In the genomic region with DNA sequence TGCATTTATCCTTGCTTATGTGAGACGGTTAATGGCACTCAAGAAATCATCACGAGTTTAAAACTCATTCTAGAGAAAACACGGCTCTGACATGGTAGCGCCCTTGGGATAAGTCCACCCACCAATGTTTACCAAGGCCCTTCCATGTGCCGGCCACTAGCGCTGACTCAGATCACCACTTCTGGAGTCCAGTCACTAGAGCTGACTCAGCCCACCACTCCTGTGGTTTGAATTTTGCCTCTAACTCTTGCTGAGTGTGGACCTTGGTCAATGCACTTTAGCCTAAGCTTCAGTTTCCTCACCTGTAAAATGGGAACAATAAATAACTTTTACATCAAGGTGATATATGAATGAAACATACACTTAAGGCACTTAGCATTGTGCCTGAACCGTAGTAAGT, we compare ENCODE assay signal across 1 cellular context.
TF ChIP-seq lines count a peak whose summit lies in the region.

No MANE protein-coding gene starts in this region.

TF ChIP-seq in HepG2, 621 proteins besides CTCF, POLR2A, EP300 and RAD21 (continued from another document and continues in another):
- TF ChIP-seq, protein P1, sequence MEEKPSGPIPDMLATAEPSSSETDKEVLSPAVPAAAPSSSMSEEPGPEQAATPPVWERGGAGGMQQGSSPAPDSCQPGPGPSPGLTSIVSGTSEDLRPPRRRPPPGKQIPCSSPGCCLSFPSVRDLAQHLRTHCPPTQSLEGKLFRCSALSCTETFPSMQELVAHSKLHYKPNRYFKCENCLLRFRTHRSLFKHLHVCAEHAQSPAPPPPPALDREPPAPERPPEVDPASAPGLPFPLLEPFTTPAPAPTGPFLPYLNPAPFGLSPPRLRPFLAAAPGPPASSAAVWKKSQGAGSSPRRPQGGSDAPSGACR (CRISPR knock-in tag; IDR thresholded peaks at IDR 0.05): no peak
- no peak for TF ChIP-seq TBL1XR1 (IDR thresholded peaks at IDR 0.05; ENCODE audit: borderline replicate concordance, low read length, partially characterized antibody)
- TF ChIP-seq, protein P2, sequence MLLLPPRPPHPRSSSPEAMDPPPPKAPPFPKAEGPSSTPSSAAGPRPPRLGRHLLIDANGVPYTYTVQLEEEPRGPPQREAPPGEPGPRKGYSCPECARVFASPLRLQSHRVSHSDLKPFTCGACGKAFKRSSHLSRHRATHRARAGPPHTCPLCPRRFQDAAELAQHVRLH (CRISPR knock-in tag; IDR thresholded peaks at IDR 0.05; ENCODE audit: borderline replicate concordance, low read depth): peak; percentile 63; the same call in 1 of the 2 replicates
- peak; percentile 84 for TF ChIP-seq ZNF644 (CRISPR knock-in tag; IDR thresholded peaks at IDR 0.05; ENCODE audit: low read depth)
- TF ChIP-seq HMG20B (CRISPR knock-in tag; conservative IDR thresholded peaks at IDR 0.05): no peak
- TF ChIP-seq, protein P3, sequence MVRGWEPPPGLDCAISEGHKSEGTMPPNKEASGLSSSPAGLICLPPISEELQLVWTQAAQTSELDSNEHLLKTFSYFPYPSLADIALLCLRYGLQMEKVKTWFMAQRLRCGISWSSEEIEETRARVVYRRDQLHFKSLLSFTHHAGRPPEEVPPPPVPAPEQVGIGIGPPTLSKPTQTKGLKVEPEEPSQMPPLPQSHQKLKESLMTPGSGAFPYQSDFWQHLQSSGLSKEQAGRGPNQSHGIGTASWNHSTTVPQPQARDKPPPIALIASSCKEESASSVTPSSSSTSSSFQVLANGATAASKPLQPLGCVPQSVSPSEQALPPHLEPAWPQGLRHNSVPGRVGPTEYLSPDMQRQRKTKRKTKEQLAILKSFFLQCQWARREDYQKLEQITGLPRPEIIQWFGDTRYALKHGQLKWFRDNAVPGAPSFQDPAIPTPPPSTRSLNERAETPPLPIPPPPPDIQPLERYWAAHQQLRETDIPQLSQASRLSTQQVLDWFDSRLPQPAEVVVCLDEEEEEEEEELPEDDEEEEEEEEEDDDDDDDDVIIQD (CRISPR knock-in tag; IDR thresholded peaks at IDR 0.05; ENCODE audit: low read depth): peak; percentile 54; the same call in 1 of the 2 replicates
- TF ChIP-seq PAX8 (CRISPR knock-in tag; IDR thresholded peaks at IDR 0.05; ENCODE audit: borderline replicate concordance): no peak
- TF ChIP-seq ZNF331 (CRISPR knock-in tag; IDR thresholded peaks at IDR 0.05): 0 out of 2 replicates have a peak, but pooled peaks have one; percentile 26
- no peak for TF ChIP-seq RBM22 (optimal IDR thresholded peaks at IDR 0.05; ENCODE audit: low read length)
- no peak for TF ChIP-seq HOXA9 (CRISPR knock-in tag; IDR thresholded peaks at IDR 0.05; ENCODE audit: borderline replicate concordance)
- peak; percentile 98 for TF ChIP-seq ZMYM3 (CRISPR knock-in tag; IDR thresholded peaks at IDR 0.05)
- no peak for TF ChIP-seq PTBP1 (IDR thresholded peaks at IDR 0.05; ENCODE audit: low read depth, low read length, poor library complexity, severe bottlenecking)
- no peak for TF ChIP-seq ZNF589 (CRISPR knock-in tag; conservative IDR thresholded peaks at IDR 0.05)
- TF ChIP-seq ZFP36 (IDR thresholded peaks at IDR 0.05; ENCODE audit: borderline replicate concordance, low read depth, low read length, partially characterized antibody): no peak
- TF ChIP-seq, protein P4, sequence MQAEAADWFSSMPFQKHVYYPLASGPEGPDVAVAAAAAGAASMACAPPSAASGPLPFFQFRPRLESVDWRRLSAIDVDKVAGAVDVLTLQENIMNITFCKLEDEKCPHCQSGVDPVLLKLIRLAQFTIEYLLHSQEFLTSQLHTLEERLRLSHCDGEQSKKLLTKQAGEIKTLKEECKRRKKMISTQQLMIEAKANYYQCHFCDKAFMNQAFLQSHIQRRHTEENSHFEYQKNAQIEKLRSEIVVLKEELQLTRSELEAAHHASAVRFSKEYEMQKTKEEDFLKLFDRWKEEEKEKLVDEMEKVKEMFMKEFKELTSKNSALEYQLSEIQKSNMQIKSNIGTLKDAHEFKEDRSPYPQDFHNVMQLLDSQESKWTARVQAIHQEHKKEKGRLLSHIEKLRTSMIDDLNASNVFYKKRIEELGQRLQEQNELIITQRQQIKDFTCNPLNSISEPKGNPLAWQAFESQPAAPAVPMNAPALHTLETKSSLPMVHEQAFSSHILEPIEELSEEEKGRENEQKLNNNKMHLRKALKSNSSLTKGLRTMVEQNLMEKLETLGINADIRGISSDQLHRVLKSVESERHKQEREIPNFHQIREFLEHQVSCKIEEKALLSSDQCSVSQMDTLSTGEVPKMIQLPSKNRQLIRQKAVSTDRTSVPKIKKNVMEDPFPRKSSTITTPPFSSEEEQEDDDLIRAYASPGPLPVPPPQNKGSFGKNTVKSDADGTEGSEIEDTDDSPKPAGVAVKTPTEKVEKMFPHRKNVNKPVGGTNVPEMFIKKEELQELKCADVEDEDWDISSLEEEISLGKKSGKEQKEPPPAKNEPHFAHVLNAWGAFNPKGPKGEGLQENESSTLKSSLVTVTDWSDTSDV (CRISPR knock-in tag; IDR thresholded peaks at IDR 0.05): no peak
- TF ChIP-seq, protein P5, sequence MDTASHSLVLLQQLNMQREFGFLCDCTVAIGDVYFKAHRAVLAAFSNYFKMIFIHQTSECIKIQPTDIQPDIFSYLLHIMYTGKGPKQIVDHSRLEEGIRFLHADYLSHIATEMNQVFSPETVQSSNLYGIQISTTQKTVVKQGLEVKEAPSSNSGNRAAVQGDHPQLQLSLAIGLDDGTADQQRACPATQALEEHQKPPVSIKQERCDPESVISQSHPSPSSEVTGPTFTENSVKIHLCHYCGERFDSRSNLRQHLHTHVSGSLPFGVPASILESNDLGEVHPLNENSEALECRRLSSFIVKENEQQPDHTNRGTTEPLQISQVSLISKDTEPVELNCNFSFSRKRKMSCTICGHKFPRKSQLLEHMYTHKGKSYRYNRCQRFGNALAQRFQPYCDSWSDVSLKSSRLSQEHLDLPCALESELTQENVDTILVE (CRISPR knock-in tag; IDR thresholded peaks at IDR 0.05): no peak
- no peak for TF ChIP-seq ZNF354B (CRISPR knock-in tag; IDR thresholded peaks at IDR 0.05)
- no peak for TF ChIP-seq ZNF850 (CRISPR knock-in tag; conservative IDR thresholded peaks at IDR 0.05)
- TF ChIP-seq FLYWCH1 (CRISPR knock-in tag; IDR thresholded peaks at IDR 0.05): no peak
- no peak for TF ChIP-seq ZSCAN25 (CRISPR knock-in tag; IDR thresholded peaks at IDR 0.05)
- no peak for TF ChIP-seq KDM6A (CRISPR knock-in tag; IDR thresholded peaks at IDR 0.05; ENCODE audit: low read depth)
- TF ChIP-seq, protein P6, sequence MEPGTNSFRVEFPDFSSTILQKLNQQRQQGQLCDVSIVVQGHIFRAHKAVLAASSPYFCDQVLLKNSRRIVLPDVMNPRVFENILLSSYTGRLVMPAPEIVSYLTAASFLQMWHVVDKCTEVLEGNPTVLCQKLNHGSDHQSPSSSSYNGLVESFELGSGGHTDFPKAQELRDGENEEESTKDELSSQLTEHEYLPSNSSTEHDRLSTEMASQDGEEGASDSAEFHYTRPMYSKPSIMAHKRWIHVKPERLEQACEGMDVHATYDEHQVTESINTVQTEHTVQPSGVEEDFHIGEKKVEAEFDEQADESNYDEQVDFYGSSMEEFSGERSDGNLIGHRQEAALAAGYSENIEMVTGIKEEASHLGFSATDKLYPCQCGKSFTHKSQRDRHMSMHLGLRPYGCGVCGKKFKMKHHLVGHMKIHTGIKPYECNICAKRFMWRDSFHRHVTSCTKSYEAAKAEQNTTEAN (CRISPR knock-in tag; conservative IDR thresholded peaks at IDR 0.05): no peak
- no peak for TF ChIP-seq NR2F6 (IDR thresholded peaks at IDR 0.05)
- TF ChIP-seq NR2F6 (CRISPR knock-in tag; IDR thresholded peaks at IDR 0.05): peak; percentile 39; the same call in 1 of the 2 replicates
- TF ChIP-seq, protein P7, sequence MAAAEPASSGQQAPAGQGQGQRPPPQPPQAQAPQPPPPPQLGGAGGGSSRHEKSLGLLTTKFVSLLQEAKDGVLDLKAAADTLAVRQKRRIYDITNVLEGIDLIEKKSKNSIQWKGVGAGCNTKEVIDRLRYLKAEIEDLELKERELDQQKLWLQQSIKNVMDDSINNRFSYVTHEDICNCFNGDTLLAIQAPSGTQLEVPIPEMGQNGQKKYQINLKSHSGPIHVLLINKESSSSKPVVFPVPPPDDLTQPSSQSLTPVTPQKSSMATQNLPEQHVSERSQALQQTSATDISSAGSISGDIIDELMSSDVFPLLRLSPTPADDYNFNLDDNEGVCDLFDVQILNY (CRISPR knock-in tag; conservative IDR thresholded peaks at IDR 0.05): no peak
- TF ChIP-seq, protein P8, sequence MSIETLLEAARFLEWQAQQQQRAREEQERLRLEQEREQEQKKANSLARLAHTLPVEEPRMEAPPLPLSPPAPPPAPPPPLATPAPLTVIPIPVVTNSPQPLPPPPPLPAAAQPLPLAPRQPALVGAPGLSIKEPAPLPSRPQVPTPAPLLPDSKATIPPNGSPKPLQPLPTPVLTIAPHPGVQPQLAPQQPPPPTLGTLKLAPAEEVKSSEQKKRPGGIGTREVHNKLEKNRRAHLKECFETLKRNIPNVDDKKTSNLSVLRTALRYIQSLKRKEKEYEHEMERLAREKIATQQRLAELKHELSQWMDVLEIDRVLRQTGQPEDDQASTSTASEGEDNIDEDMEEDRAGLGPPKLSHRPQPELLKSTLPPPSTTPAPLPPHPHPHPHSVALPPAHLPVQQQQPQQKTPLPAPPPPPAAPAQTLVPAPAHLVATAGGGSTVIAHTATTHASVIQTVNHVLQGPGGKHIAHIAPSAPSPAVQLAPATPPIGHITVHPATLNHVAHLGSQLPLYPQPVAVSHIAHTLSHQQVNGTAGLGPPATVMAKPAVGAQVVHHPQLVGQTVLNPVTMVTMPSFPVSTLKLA (IDR thresholded peaks at IDR 0.05): peak; percentile 42; the same call in 1 of the 2 replicates
- no peak for TF ChIP-seq TRIM24 (CRISPR knock-in tag; IDR thresholded peaks at IDR 0.05)
- TF ChIP-seq, protein P9, sequence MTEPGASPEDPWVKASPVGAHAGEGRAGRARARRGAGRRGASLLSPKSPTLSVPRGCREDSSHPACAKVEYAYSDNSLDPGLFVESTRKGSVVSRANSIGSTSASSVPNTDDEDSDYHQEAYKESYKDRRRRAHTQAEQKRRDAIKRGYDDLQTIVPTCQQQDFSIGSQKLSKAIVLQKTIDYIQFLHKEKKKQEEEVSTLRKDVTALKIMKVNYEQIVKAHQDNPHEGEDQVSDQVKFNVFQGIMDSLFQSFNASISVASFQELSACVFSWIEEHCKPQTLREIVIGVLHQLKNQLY (CRISPR knock-in tag; IDR thresholded peaks at IDR 0.05): no peak
- no peak for TF ChIP-seq NFE2L1 (CRISPR knock-in tag; IDR thresholded peaks at IDR 0.05; ENCODE audit: borderline replicate concordance)
- TF ChIP-seq, protein P10, sequence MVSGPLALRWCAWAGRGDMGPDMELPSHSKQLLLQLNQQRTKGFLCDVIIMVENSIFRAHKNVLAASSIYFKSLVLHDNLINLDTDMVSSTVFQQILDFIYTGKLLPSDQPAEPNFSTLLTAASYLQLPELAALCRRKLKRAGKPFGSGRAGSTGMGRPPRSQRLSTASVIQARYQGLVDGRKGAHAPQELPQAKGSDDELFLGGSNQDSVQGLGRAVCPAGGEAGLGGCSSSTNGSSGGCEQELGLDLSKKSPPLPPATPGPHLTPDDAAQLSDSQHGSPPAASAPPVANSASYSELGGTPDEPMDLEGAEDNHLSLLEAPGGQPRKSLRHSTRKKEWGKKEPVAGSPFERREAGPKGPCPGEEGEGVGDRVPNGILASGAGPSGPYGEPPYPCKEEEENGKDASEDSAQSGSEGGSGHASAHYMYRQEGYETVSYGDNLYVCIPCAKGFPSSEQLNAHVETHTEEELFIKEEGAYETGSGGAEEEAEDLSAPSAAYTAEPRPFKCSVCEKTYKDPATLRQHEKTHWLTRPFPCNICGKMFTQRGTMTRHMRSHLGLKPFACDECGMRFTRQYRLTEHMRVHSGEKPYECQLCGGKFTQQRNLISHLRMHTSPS (CRISPR knock-in tag; IDR thresholded peaks at IDR 0.05; ENCODE audit: low read depth): no peak
- no peak for TF ChIP-seq HOXD1 (CRISPR knock-in tag; IDR thresholded peaks at IDR 0.05)
- TF ChIP-seq ZBTB21 (CRISPR knock-in tag; IDR thresholded peaks at IDR 0.05): no peak
- TF ChIP-seq, protein P11, sequence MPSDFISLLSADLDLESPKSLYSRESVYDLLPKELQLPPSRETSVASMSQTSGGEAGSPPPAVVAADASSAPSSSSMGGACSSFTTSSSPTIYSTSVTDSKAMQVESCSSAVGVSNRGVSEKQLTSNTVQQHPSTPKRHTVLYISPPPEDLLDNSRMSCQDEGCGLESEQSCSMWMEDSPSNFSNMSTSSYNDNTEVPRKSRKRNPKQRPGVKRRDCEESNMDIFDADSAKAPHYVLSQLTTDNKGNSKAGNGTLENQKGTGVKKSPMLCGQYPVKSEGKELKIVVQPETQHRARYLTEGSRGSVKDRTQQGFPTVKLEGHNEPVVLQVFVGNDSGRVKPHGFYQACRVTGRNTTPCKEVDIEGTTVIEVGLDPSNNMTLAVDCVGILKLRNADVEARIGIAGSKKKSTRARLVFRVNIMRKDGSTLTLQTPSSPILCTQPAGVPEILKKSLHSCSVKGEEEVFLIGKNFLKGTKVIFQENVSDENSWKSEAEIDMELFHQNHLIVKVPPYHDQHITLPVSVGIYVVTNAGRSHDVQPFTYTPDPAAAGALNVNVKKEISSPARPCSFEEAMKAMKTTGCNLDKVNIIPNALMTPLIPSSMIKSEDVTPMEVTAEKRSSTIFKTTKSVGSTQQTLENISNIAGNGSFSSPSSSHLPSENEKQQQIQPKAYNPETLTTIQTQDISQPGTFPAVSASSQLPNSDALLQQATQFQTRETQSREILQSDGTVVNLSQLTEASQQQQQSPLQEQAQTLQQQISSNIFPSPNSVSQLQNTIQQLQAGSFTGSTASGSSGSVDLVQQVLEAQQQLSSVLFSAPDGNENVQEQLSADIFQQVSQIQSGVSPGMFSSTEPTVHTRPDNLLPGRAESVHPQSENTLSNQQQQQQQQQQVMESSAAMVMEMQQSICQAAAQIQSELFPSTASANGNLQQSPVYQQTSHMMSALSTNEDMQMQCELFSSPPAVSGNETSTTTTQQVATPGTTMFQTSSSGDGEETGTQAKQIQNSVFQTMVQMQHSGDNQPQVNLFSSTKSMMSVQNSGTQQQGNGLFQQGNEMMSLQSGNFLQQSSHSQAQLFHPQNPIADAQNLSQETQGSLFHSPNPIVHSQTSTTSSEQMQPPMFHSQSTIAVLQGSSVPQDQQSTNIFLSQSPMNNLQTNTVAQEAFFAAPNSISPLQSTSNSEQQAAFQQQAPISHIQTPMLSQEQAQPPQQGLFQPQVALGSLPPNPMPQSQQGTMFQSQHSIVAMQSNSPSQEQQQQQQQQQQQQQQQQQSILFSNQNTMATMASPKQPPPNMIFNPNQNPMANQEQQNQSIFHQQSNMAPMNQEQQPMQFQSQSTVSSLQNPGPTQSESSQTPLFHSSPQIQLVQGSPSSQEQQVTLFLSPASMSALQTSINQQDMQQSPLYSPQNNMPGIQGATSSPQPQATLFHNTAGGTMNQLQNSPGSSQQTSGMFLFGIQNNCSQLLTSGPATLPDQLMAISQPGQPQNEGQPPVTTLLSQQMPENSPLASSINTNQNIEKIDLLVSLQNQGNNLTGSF (CRISPR knock-in tag; IDR thresholded peaks at IDR 0.05): no peak
- TF ChIP-seq KDM1A (CRISPR knock-in tag; IDR thresholded peaks at IDR 0.05): peak; percentile 99
- TF ChIP-seq CEBPG (CRISPR knock-in tag; IDR thresholded peaks at IDR 0.05): no peak
- TF ChIP-seq ARHGAP35 (CRISPR knock-in tag; IDR thresholded peaks at IDR 0.05; ENCODE audit: borderline replicate concordance): no peak
- no peak for TF ChIP-seq MAZ (IDR thresholded peaks at IDR 0.05; ENCODE audit: borderline replicate concordance, low read depth, low read length)
- TF ChIP-seq MAZ (CRISPR knock-in tag; IDR thresholded peaks at IDR 0.05; ENCODE audit: low read depth): no peak
- TF ChIP-seq PAWR (CRISPR knock-in tag; IDR thresholded peaks at IDR 0.05; ENCODE audit: borderline replicate concordance): no peak
- TF ChIP-seq NFYB (CRISPR knock-in tag; IDR thresholded peaks at IDR 0.05): no peak
- TF ChIP-seq FOSL2 (CRISPR knock-in tag; IDR thresholded peaks at IDR 0.05): peak; percentile 90
- no peak for TF ChIP-seq ZSCAN20 (CRISPR knock-in tag; IDR thresholded peaks at IDR 0.05; ENCODE audit: borderline replicate concordance)
